In the genomic region with DNA sequence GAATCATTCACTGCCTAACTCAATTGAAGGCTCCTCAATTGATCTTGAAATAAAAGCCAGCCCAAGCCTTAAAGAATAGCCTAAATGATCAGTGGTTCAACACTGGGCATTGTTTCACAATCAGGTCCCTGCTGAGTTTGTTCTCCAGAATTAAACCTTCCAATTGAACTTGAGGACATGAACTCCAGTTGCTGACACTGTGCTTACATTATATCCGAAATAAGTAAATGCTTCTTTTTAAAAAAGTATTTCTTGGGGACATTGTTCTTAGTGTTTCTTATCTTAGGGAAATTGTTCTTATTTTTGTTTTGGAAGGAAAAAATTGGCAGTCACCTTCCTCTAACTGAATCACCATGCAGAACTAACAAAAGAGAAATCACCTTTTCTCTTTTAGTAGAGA, we compare ENCODE assay signal across 26 cellular contexts.
"Had no signal": no experiment of that assay in that cellular context is flagged by ENCODE, and none has a peak within 500 bp of the region (broad histone marks: within the 10 kb centered on the region; RNA-seq: fewer than 3 reads in every experiment).

No MANE protein-coding gene starts in this region.

- DNase-seq: caudate nucleus; cerebellar nuclear complex; effector memory CD4-positive, alpha-beta T cell; erythroblast; foreskin keratinocyte; heart left ventricle; hippocampal formation; islet precursor cell; kidney glomerular epithelial cell; left colon; left ventricle myocardium superior; pancreas; sigmoid colon; spleen; stimulated activated CD4-positive, alpha-beta T cell treated with anti-CD3 and anti-CD28 coated beads, Interleukin-4, amount 100 ng/mL, for 4 hours; stimulated activated naive CD8-positive, alpha-beta T cell treated with anti-CD3 and anti-CD28 coated beads, Interleukin-15, Interleukin-2, amounts not matched to agents 100 U/mL and 50 U/mL, for 24 hours; substantia nigra; testis; upper lobe of left lung had no signal

- FAIRE-seq: colon, pancreas, urothelium cell line had no signal

- ATAC-seq: foreskin keratinocyte; gastroesophageal sphincter; heart left ventricle; left colon; left ventricle myocardium superior; natural killer cell treated with Interleukin-12 subunit alpha and Interleukin-12 subunit beta and Interleukin-15 and Interleukin-18, amount 100 ng/mL, for 72 hours; pancreas; stimulated activated naive CD8-positive, alpha-beta T cell treated with anti-CD3 and anti-CD28 coated beads, Interleukin-15, Interleukin-2, amounts not matched to agents 100 U/mL and 50 U/mL, for 24 hours had no signal

- H3K4me3 ChIP-seq: gastroesophageal sphincter, heart left ventricle, lung, pancreas, sigmoid colon, spleen, testis, tibial nerve, upper lobe of left lung had no signal

- H3K4me1 ChIP-seq: foreskin keratinocyte, pancreas, sigmoid colon, spleen, testis, tibial nerve, upper lobe of left lung had no signal

- H3K36me3 ChIP-seq: gastroesophageal sphincter, heart left ventricle, neutrophil, pancreas, sigmoid colon, spleen, tibial nerve, upper lobe of left lung had no signal

- H3K27ac ChIP-seq: foreskin keratinocyte, gastroesophageal sphincter, heart left ventricle, neutrophil, pancreas, sigmoid colon, spleen, testis, upper lobe of left lung had no signal

- H3K9me3 ChIP-seq: gastroesophageal sphincter, neutrophil, pancreas, sigmoid colon, testis, tibial nerve, upper lobe of left lung had no signal

- H3K27me3 ChIP-seq: foreskin keratinocyte, gastroesophageal sphincter, heart left ventricle, neutrophil, pancreas, sigmoid colon, spleen, testis, tibial nerve, upper lobe of left lung had no signal
